In genomic region chr10:88892223-88892967, GRCh38 we compare ENCODE assay signal across 15 cellular contexts. TPM values are rescaled to one million over a fixed set of nuclear protein-coding genes. Genes with fewer than 3 reads are reported as not detected.
A peak's percentile ranks its signal among the peaks of the same experiment; 100 is the strongest.
DNase-seq lines count a peak whose midpoint lies in the region; FAIRE-seq and TF ChIP-seq lines count a peak whose summit lies in the region.
"Had no signal": no experiment of that assay in that cellular context is flagged by ENCODE, and none has a peak within 500 bp of the region (broad histone marks: within the 10 kb centered on the region; RNA-seq: fewer than 3 reads in every experiment).

No MANE protein-coding gene starts in this region.

- no peak for TF ChIP-seq EP300 in H1 (IDR thresholded peaks at IDR 0.05; ENCODE audit: borderline replicate concordance in 1 of 2, low read depth in 2 of 2, low read length in 2 of 2)

- H3K79me1 ChIP-seq in H1 (ENCODE audit: low read depth, low read length) = no peaks in the 10 kb centered on the region

- H3K56ac ChIP-seq in H1 (replicated peaks; ENCODE audit: insufficient read length, low read depth, low read length) = no peak overlapping the region

- H3K18ac ChIP-seq in H1 (ENCODE audit: extremely low read depth, low read length) = no peak overlapping the region

- no peak overlapping the region for H2BK20ac ChIP-seq in H1 (ENCODE audit: low read length)

- H2BK12ac ChIP-seq in H1 (ENCODE audit: low read depth, low read length) = no peak overlapping the region

- H4K20me1 ChIP-seq in H1 (replicated peaks in 1 of 2; ENCODE audit: control insufficient read depth in 1 of 2, insufficient read depth in 2 of 2, low read length in 2 of 2) = no peaks in the 10 kb centered on the region

- H2BK15ac ChIP-seq in H1 (ENCODE audit: low read length) = no peak overlapping the region

- no peak overlapping the region for H2BK120ac ChIP-seq in H1 (replicated peaks; ENCODE audit: low read depth, low read length)

- H3K4me1 ChIP-seq in H1 (replicated peaks in 1 of 4; ENCODE audit: control insufficient read depth in 3 of 4, insufficient read depth in 4 of 4, low read length in 3 of 4) = peaks cover 0 to 8% (median 3%) of the 10 kb centered on the region in 4 experiments; a peak in 3 of 7 replicates

- CTCF ChIA-PET in H1 (lab: Charles Lee; ENCODE audit: partially characterized antibody) = interaction anchor here (0.6 to 1.5 kb wide), 4 partner anchors 38 to 164 kb away, joined by 3 to 6 read pairs (median 3); no protein-coding TSS in a partner anchor

- WGBS in H1 (ENCODE audit: extremely low coverage in 1 of 2, insufficient coverage in 1 of 2, insufficient read length in 1 of 2, insufficient replicate concordance in 2 of 2, low coverage in 1 of 2, low lambda C conversion rate in 2 of 2, missing lambda C conversion rate in 1 of 2), 2 experiments = 78% methylated on average over 2 of the region's 2 CpGs; no CpG with 5 or more reads in 1 of the 2 experiments

- no peaks in the 10 kb centered on the region; the same call in 1 of the 2 replicates for H3K23me2 ChIP-seq in H1 (ENCODE audit: low read depth, low read length)

- no peak overlapping the region for H3K9ac ChIP-seq in H1 (replicated peaks in 1 of 4; ENCODE audit: extremely low read depth in 1 of 4, low read depth in 3 of 4, low read length in 3 of 4)

- FAIRE-seq in GM12891 (lab: Jason Lieb, UNC) (peak; percentile 50), RCC 7860 (lab: Jason Lieb, UNC) (peak; percentile 78), H1 (lab: Jason Lieb, UNC) (no peak)
- FAIRE-seq: HTR-8/SVneo had no signal

- H2AFZ ChIP-seq in H1 (ENCODE audit: low read length) = peak overlapping the region; percentile 38

- no peaks in the 10 kb centered on the region for H3K36me3 ChIP-seq in H1 (ENCODE audit: control insufficient read depth in 2 of 4, insufficient read depth in 4 of 4, low read length in 3 of 4)
- H3K36me3 ChIP-seq: neutrophil, suprapubic skin had no signal

- no peak overlapping the region for H2AK5ac ChIP-seq in H1 (ENCODE audit: low read depth, low read length)

- DNase-seq in GM12891 (ENCODE audit: insufficient read length, low spot score) (no peak), RCC 7860 (ENCODE audit: low spot score) (peak; percentile 30), H1 (ENCODE audit: low read depth in 1 of 2, low spot score in 2 of 2) (no peak), renal cortical epithelial cell (ENCODE audit: low read depth) (peak; percentile 28), NCI-H1694 (lab: John Stamatoyannopoulos, UW) (no peak), NK-92 (lab: John Stamatoyannopoulos, UW; ENCODE audit: unreplicated experiment) (no peak), cerebellum (ENCODE audit: low spot score) (no peak)
- DNase-seq: activated CD4-positive, alpha-beta memory T cell treated with anti-CD3 and anti-CD28 coated beads, Interleukin-2, amount 10 ng/mL, durations not matched to agents 7 days and 5 days; COR-L47; hippocampal formation; NCI-H510A treated with DMSO at 0.1 percent for 48 hours had no signal

- H3K4me2 ChIP-seq in H1 (ENCODE audit: insufficient read depth in 1 of 2, low read depth in 2 of 2, low read length in 2 of 2) = peak overlapping the region in 1 of 2 experiments; percentile 22; a peak in 1 of 4 replicates

- POLR2A ChIA-PET in H1 (lab: Charles Lee; ENCODE audit: partially characterized antibody) = interaction anchor here (0.9 kb wide), 1 partner anchor 305 kb away, joined by 3 read pairs; no protein-coding TSS in a partner anchor

- no peak for TF ChIP-seq CTCF in H1 (IDR thresholded peaks at IDR 0.05; ENCODE audit: control extremely low read depth in 1 of 3, insufficient read depth in 1 of 3, low read depth in 1 of 3, low read length in 3 of 3)

- no peak overlapping the region for H3K23ac ChIP-seq in H1 (ENCODE audit: insufficient read length)

- no peak overlapping the region for H2BK5ac ChIP-seq in H1 (ENCODE audit: low read depth, low read length)

- H3K14ac ChIP-seq in H1 (ENCODE audit: insufficient read length) = no peak overlapping the region

- no peak overlapping the region for H4K8ac ChIP-seq in H1 (ENCODE audit: extremely low read depth, insufficient read depth, low read length)

- no peaks in the 10 kb centered on the region for H3K27me3 ChIP-seq in H1 (replicated peaks in 1 of 4; ENCODE audit: control insufficient read depth in 3 of 4, extremely low read depth in 1 of 4, insufficient read depth in 3 of 4, low read length in 3 of 4)
- H3K27me3 ChIP-seq: neutrophil, suprapubic skin had no signal

- no peak overlapping the region for H3K4me3 ChIP-seq in H1 (ENCODE audit: extremely low read depth in 1 of 4, insufficient read depth in 2 of 4, low read depth in 3 of 4, low read length in 4 of 4)
- H3K4me3 ChIP-seq: suprapubic skin had no signal

- H4K91ac ChIP-seq in H1 (replicated peaks; ENCODE audit: insufficient read length, low read length) = no peak overlapping the region

- no peaks in the 10 kb centered on the region for H3K9me3 ChIP-seq in H1 (ENCODE audit: insufficient read depth in 2 of 2, low read depth in 1 of 2, low read length in 1 of 2)
- H3K9me3 ChIP-seq: neutrophil, suprapubic skin had no signal

- no peak overlapping the region for H3K4ac ChIP-seq in H1 (replicated peaks; ENCODE audit: insufficient read length, low read depth, low read length)

- no peaks in the 10 kb centered on the region for H3K79me2 ChIP-seq in H1 (ENCODE audit: control insufficient read depth in 1 of 2, insufficient read depth in 2 of 2, low read length in 2 of 2)

- no peak overlapping the region for H4K5ac ChIP-seq in H1 (ENCODE audit: insufficient read length, low read depth, low read length)

- TF ChIP-seq POLR2A in GM12891 (IDR thresholded peaks at IDR 0.05; ENCODE audit: low read depth, low read length) (no peak), H1 (IDR thresholded peaks at IDR 0.05; ENCODE audit: control extremely low read depth in 1 of 2, low read depth in 2 of 2, low read length in 2 of 2) (no peak)

- TF ChIP-seq RAD21 in H1 (IDR thresholded peaks at IDR 0.05 in 1 of 2, conservative IDR thresholded peaks at IDR 0.05 in 1 of 2; ENCODE audit: low read depth in 2 of 2, low read length in 2 of 2) = no peak

- H3K27ac ChIP-seq in H1 (ENCODE audit: low read depth, low read length) = no peak overlapping the region
- H3K27ac ChIP-seq: epithelial cell of prostate, suprapubic skin had no signal

TF ChIP-seq in GM12891, 5 proteins besides CTCF, POLR2A, EP300 and RAD21:
- TF ChIP-seq PAX5 (IDR thresholded peaks at IDR 0.05; ENCODE audit: insufficient read depth, low read length, severe bottlenecking) (no peak), TAF1 (IDR thresholded peaks at IDR 0.05; ENCODE audit: low read depth, low read length) (no peak), SPI1 (IDR thresholded peaks at IDR 0.05; ENCODE audit: low read depth, low read length) (no peak), POLR2AphosphoS5 (IDR thresholded peaks at IDR 0.05; ENCODE audit: low read depth, low read length) (no peak), POU2F2 (IDR thresholded peaks at IDR 0.05; ENCODE audit: low read depth, low read length) (no peak)

TF ChIP-seq in H1, 55 proteins besides CTCF, POLR2A, EP300 and RAD21:
- TF ChIP-seq CHD2 (IDR thresholded peaks at IDR 0.05; ENCODE audit: low read length) = 0 out of 2 replicates have a peak, but pooled peaks have one; percentile 9
- TF ChIP-seq FOSL1 (IDR thresholded peaks at IDR 0.05; ENCODE audit: insufficient read depth, low read depth, low read length) = 0 out of 2 replicates have a peak, but pooled peaks have one; percentile 52
- no peak for TF ChIP-seq JUN (IDR thresholded peaks at IDR 0.05; ENCODE audit: low read depth, low read length)
- no peak for TF ChIP-seq TAF1 (IDR thresholded peaks at IDR 0.05; ENCODE audit: low read depth, low read length)
- TF ChIP-seq ASH2L (IDR thresholded peaks at IDR 0.05; ENCODE audit: low read length) = no peak
- TF ChIP-seq POU5F1 (IDR thresholded peaks at IDR 0.05; ENCODE audit: low read depth, low read length) = 0 out of 2 replicates have a peak, but pooled peaks have one; percentile 54
- no peak for TF ChIP-seq KDM5A (IDR thresholded peaks at IDR 0.05; ENCODE audit: low read length)
TF ChIP-seq in H1: peak in this region for 3.

RNA-seq across cellular contexts. Expression of gene STAMBPL1, which starts 12.3 kb away (rescaled TPM):
- 14.6 TPM for polyA plus RNA-seq in GM12891 (2012; ENCODE audit: low read depth, missing spikeins)
- 5.5 and 6.5 TPM in 2 replicates for total RNA-seq in H1 (2021; fragmentation: NEBNext Ultra II Directional; extraction: Animal tissue kit (Norgen Biotek cat#: 25700))
- polyA plus RNA-seq in H1 (2011; rRNA removed) = 5.5 and 8.1 TPM in 2 replicates
- 5.9 TPM for polyA plus RNA-seq in H1 (2011; cell fraction: cytosol; rRNA removed)
- 2.7 TPM for polyA plus RNA-seq in H1 (2011; cell fraction: nucleus; rRNA removed)
- polyA plus RNA-seq in H1 (2012, experiment 1 of 2) = 3.3 to 4.3 TPM (median 3.3 TPM) in 4 replicates
- polyA plus RNA-seq in H1 (2012, experiment 2 of 2) = 0.67 TPM
- 2.8 TPM for polyA plus RNA-seq in H1 (2013, experiment 1 of 2)
- polyA plus RNA-seq in H1 (2013, experiment 2 of 2) = 2.9 TPM
- polyA minus RNA-seq in H1 (2011; rRNA and poly(A)+ RNA removed) = 3.9 and 4.9 TPM in 2 replicates
- 3.2 TPM for polyA minus RNA-seq in H1 (2011; cell fraction: cytosol; rRNA and poly(A)+ RNA removed)
- polyA minus RNA-seq in H1 (2011; cell fraction: nucleus; rRNA and poly(A)+ RNA removed) = 11.7 TPM
- total RNA-seq in renal cortical epithelial cell (4.3 and 4.4 TPM in 2 replicates), cerebellum (39.0 TPM)

RNA-seq across cellular contexts. Expression of gene ANKRD22, which starts 40.8 kb away (rescaled TPM):
- 0.39 TPM for polyA plus RNA-seq in GM12891 (2012; ENCODE audit: low read depth, missing spikeins)
- not detected in 2 replicates for total RNA-seq in H1 (2021; fragmentation: NEBNext Ultra II Directional; extraction: Animal tissue kit (Norgen Biotek cat#: 25700))
- 0.05 and 0.68 TPM in 2 replicates for polyA plus RNA-seq in H1 (2011; rRNA removed)
- 0.14 TPM for polyA plus RNA-seq in H1 (2011; cell fraction: cytosol; rRNA removed)
- polyA plus RNA-seq in H1 (2011; cell fraction: nucleus; rRNA removed) = 0.07 TPM
- polyA plus RNA-seq in H1 (2012, experiment 1 of 2) = 0.37 to 0.94 TPM (median 0.47 TPM) in 4 replicates
- polyA plus RNA-seq in H1 (2012, experiment 2 of 2) = 0.10 TPM
- polyA plus RNA-seq in H1 (2013, experiment 1 of 2) = not detected
- polyA plus RNA-seq in H1 (2013, experiment 2 of 2) = not detected
- polyA minus RNA-seq in H1 (2011; rRNA and poly(A)+ RNA removed) = 0.20 TPM in 1 of 2 replicates, not detected in the other
- polyA minus RNA-seq in H1 (2011; cell fraction: cytosol; rRNA and poly(A)+ RNA removed) = not detected
- not detected for polyA minus RNA-seq in H1 (2011; cell fraction: nucleus; rRNA and poly(A)+ RNA removed)
- 0.05 and 1.0 TPM in 2 replicates for total RNA-seq in renal cortical epithelial cell
- not detected for total RNA-seq in cerebellum

Comparison
In these comparisons a context has a peak if more than half of its experiments do, and no peak if none do; other contexts are left out.
1. DNase-seq: peak in RCC 7860 (single experiment) and renal cortical epithelial cell (single experiment); none in GM12891 (single experiment), H1 (0 of 2), NCI-H1694 (single experiment), NK-92 (single experiment) and cerebellum (single experiment).